Comparison of ENCODE assay signal across 8 cellular contexts in the genomic region with DNA sequence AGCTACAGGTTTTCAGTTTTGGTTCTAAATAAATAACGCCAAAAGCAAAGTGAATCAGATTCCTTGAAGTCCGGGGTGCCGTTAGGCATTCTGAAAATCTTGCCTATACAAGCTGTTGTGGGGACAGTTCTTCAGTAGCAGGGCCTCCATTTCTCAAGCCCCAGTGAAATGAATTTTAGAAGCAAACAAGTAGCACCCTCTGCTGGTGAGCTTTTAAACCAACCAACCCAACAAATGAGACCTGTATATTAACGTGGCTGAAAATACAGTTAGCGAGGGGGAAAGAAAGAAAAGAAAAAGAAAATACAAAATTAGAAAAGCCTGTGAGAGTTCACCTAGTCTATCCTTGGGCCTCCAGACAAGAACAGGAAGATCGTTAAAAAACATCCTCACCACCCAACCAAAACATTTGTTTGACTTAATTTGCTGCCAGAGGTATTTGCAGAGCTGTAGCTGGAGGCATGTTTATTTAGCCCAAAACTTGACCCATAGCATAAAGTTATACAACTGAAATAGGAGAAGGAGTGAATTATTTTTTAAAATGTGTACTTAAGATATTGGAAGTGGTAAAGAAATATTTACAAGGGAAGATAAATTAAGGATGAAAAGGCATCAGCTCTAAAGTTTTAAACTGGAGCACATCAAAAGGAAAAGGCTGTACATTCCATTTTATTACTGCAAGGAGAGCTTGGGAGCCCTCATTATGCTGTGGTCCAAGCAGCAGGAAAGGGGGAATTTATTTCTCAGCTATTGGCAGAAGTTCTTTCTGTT.
DNase-seq lines count a peak whose midpoint lies in the region; ATAC-seq, FAIRE-seq and TF ChIP-seq lines count a peak whose summit lies in the region.

No MANE protein-coding gene starts in this region.

- no peak overlapping the region for H3K9ac ChIP-seq in kidney (ENCODE audit: low read length in 2 of 2)

- TF ChIP-seq POLR2A in uterus (IDR thresholded peaks at IDR 0.05): no peak

- H3K9me3 ChIP-seq in kidney (ENCODE audit: control insufficient read depth in 1 of 2, low read length in 2 of 2) (no peaks in the 10 kb centered on the region), uterus (no peaks in the 10 kb centered on the region)

- H3K27me3 ChIP-seq in uterus: no peaks in the 10 kb centered on the region

- peak; percentile 6 for DNase-seq in stimulated activated CD4-positive, alpha-beta T cell treated with anti-CD3 and anti-CD28 coated beads, Interleukin-15, amount 100 ng/mL, for 24 hours
- no peak for DNase-seq in stimulated activated CD4-positive, alpha-beta T cell treated with anti-CD3 and anti-CD28 coated beads, Interleukin-1b, Interleukin-23, amount 100 ng/mL, for 48 hours
- DNase-seq in NCI-H345 treated with DMSO at 0.1 percent for 48 hours (lab: John Stamatoyannopoulos, UW; ENCODE audit: unreplicated experiment): peak; percentile 14
- DNase-seq in kidney: no peak
- DNase-seq in uterus: no peak

- H3K4me3 ChIP-seq in kidney (ENCODE audit: low read length in 2 of 2) (no peak overlapping the region), uterus (no peak overlapping the region)

- H3K36me3 ChIP-seq in kidney (ENCODE audit: control insufficient read depth in 1 of 2, insufficient read depth in 2 of 2, low read length in 2 of 2): no peaks in the 10 kb centered on the region
- no peaks in the 10 kb centered on the region for H3K36me3 ChIP-seq in uterus

- intact Hi-C loops in kidney (cut with DNase I): loop anchor here (10.0 kb wide), 1 partner anchor 146 kb away; no protein-coding TSS in a partner anchor
- intact Hi-C loops in uterus (cut with DNase I; ENCODE audit: low total_unique reads): no loop called here

- peaks cover 3% of the 10 kb centered on the region for H3K27me3 Mint-ChIP-seq in brain

- H3K27ac Mint-ChIP-seq in brain: peak overlapping the region in 1 of 5 experiments; percentile 40

- H3K27ac ChIP-seq in kidney (ENCODE audit: low read depth in 2 of 2, low read length in 2 of 2) (no peak overlapping the region), uterus (no peak overlapping the region)

- no peak for FAIRE-seq in kidney (lab: Jason Lieb, UNC)

- no peaks in the 10 kb centered on the region for H3K36me3 Mint-ChIP-seq in brain

- H3K4me1 Mint-ChIP-seq in brain: no peaks in the 10 kb centered on the region

- H3K4me1 ChIP-seq in kidney (ENCODE audit: control insufficient read depth in 1 of 2, insufficient read depth in 1 of 2, low read depth in 1 of 2, low read length in 2 of 2) (no peaks in the 10 kb centered on the region), uterus (no peaks in the 10 kb centered on the region)

- peak; percentile 64 for ATAC-seq in HG03354 (IDR thresholded peaks at IDR 0.05; ENCODE audit: poor library complexity, severe bottlenecking, unreplicated experiment)
- ATAC-seq in HG02588 (IDR thresholded peaks at IDR 0.05; ENCODE audit: unreplicated experiment): no peak

- TF ChIP-seq CTCF in brain (conservative IDR thresholded peaks at IDR 0.05) (peak; percentile 76 to 79), kidney (IDR thresholded peaks at IDR 0.05; ENCODE audit: borderline replicate concordance, extremely low read depth, insufficient read depth) (peak; percentile 59), uterus (IDR thresholded peaks at IDR 0.05) (peak; percentile 31 to 50 (median 43))

- H3K9me3 Mint-ChIP-seq in brain: no peaks in the 10 kb centered on the region

- H3K4me3 Mint-ChIP-seq in brain: peak overlapping the region in 1 of 5 experiments; percentile 40

Comparison
In these comparisons a context has a peak if more than half of its experiments do, and no peak if none do; other contexts are left out.
1. DNase-seq: peak in stimulated activated CD4-positive, alpha-beta T cell treated with anti-CD3 and anti-CD28 coated beads, Interleukin-15, amount 100 ng/mL, for 24 hours (single experiment) and NCI-H345 treated with DMSO at 0.1 percent for 48 hours (single experiment); none in stimulated activated CD4-positive, alpha-beta T cell treated with anti-CD3 and anti-CD28 coated beads, Interleukin-1b, Interleukin-23, amount 100 ng/mL, for 48 hours (single experiment), kidney (single experiment) and uterus (0 of 2).
2. Peak in every context shown above with its lines, with median percentiles within 50 percentile points of each other: CTCF ChIP-seq.